Comparison of ENCODE assay signal across 15 cellular contexts in genomic region chr10:22366771-22367170, GRCh38. TPM values are rescaled to one million over a fixed set of nuclear protein-coding genes. Genes with fewer than 3 reads are reported as not detected.
DNase-seq lines count a peak whose midpoint lies in the region; ATAC-seq and FAIRE-seq lines count a peak whose summit lies in the region.
"Had no signal": no experiment of that assay in that cellular context is flagged by ENCODE, and none has a peak within 500 bp of the region (broad histone marks: within the 10 kb centered on the region; RNA-seq: fewer than 3 reads in every experiment).

No MANE protein-coding gene starts in this region.

- peak; percentile 12 for FAIRE-seq in GM18507 (lab: Jason Lieb, UNC)

- DNase-seq in G401 (ENCODE audit: low spot score) (peak; percentile 43), GM18507 (ENCODE audit: extremely low spot score, insufficient read length, low read depth) (no peak), SK-N-MC (ENCODE audit: low read depth, low spot score) (no peak), cerebellar cortex (ENCODE audit: low spot score) (peak; percentile 78), H4 (ENCODE audit: low spot score) (no peak), UCSD-AML1 (lab: John Stamatoyannopoulos, UW; ENCODE audit: unreplicated experiment) (no peak)
- DNase-seq: CD8-positive, alpha-beta memory T cell; IMR-90; NCI-H1048; NCI-H146; NCI-H2081 treated with DMSO at 0.1 percent for 48 hours; NCI-H524 had no signal

- no peak for ATAC-seq in HG02884 (IDR thresholded peaks at IDR 0.05; ENCODE audit: unreplicated experiment)

- H3K9me3 ChIP-seq in SK-N-MC (ENCODE audit: low read depth, low read length), result no peaks in the 10 kb centered on the region
- H3K9me3 ChIP-seq: HAP-1 had no signal

- H3K4me3 ChIP-seq in SK-N-MC, result peak overlapping the region; percentile 10; the same call in 1 of the 2 replicates
- H3K4me3 ChIP-seq: HAP-1 had no signal

- H3K9ac ChIP-seq in SK-N-MC (ENCODE audit: insufficient read length), result peak overlapping the region; percentile 47

- no peaks in the 10 kb centered on the region for H3K36me3 ChIP-seq in SK-N-MC (ENCODE audit: insufficient read depth, low read length)
- H3K36me3 ChIP-seq: HAP-1 had no signal

- in situ Hi-C loops in G401 (cut with HindIII; ENCODE audit: low sequenced_read_pairs), result no loop called here

- peak overlapping the region; percentile 92 for H3K27ac ChIP-seq in SK-N-MC

RNA-seq across cellular contexts. Expression of gene SPAG6, which starts 21.5 kb away (rescaled TPM):
- 52.9 and 57.2 TPM in 2 replicates for total RNA-seq in G401 (2014; rRNA removed; shearing (Covaris generic))
- 0.21 TPM in 1 of 2 replicates, not detected in the other for total RNA-seq in H4 (2014; rRNA removed; shearing (Covaris generic))
- total RNA-seq: HT-29, IMR-90 had no signal

RNA-seq across cellular contexts. Expression of gene BMI1, which starts 45.9 kb away (rescaled TPM):
- total RNA-seq in G401 (2014; rRNA removed; shearing (Covaris generic)), result 305 and 441 TPM in 2 replicates
- total RNA-seq in H4 (2014; rRNA removed; shearing (Covaris generic)), result 50.0 and 58.6 TPM in 2 replicates

RNA-seq across cellular contexts. Expression of gene COMMD3, which starts 50.6 kb away (rescaled TPM):
- total RNA-seq in G401 (2014; rRNA removed; shearing (Covaris generic)), result 119 and 132 TPM in 2 replicates
- total RNA-seq in H4 (2014; rRNA removed; shearing (Covaris generic)), result 44.9 and 45.2 TPM in 2 replicates

Comparison
In these comparisons a context has a peak if more than half of its experiments do, and no peak if none do; other contexts are left out.
1. DNase-seq: peak in G401 (single experiment) and cerebellar cortex (single experiment); none in GM18507 (single experiment), SK-N-MC (single experiment), H4 (single experiment) and UCSD-AML1 (single experiment).
2. RNA of gene SPAG6, which starts 21.5 kb away (total RNA-seq): 52.9 to 57.2 TPM in G401; 0.21 TPM in H4; every median in the first group is over 10 times any median in the second.